Comparison of ENCODE assay signal across 1 cellular context in the genomic region with DNA sequence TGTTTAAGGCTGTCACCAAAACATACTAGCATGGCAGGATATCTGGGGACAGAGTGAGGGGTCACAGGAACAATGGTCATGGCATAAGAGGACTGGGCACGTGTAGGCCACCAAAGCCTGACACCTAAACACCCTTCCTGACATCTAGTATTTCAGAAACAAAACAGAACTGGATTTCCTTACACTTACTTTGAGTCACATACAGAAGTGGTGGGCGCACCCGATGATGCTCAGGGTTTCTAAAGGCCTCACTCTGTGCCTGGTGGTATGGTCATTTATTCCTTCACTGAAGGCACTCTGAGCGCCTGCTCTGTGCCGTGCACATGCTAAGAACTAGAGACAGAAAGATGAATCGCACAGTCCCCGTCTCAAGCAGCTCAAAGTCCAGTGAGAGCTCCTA.
TF ChIP-seq lines count a peak whose summit lies in the region.

No MANE protein-coding gene starts in this region.

TF ChIP-seq in K562, 482 proteins besides CTCF, POLR2A, EP300 and RAD21 (continued from another document):
- TF ChIP-seq, protein P1, sequence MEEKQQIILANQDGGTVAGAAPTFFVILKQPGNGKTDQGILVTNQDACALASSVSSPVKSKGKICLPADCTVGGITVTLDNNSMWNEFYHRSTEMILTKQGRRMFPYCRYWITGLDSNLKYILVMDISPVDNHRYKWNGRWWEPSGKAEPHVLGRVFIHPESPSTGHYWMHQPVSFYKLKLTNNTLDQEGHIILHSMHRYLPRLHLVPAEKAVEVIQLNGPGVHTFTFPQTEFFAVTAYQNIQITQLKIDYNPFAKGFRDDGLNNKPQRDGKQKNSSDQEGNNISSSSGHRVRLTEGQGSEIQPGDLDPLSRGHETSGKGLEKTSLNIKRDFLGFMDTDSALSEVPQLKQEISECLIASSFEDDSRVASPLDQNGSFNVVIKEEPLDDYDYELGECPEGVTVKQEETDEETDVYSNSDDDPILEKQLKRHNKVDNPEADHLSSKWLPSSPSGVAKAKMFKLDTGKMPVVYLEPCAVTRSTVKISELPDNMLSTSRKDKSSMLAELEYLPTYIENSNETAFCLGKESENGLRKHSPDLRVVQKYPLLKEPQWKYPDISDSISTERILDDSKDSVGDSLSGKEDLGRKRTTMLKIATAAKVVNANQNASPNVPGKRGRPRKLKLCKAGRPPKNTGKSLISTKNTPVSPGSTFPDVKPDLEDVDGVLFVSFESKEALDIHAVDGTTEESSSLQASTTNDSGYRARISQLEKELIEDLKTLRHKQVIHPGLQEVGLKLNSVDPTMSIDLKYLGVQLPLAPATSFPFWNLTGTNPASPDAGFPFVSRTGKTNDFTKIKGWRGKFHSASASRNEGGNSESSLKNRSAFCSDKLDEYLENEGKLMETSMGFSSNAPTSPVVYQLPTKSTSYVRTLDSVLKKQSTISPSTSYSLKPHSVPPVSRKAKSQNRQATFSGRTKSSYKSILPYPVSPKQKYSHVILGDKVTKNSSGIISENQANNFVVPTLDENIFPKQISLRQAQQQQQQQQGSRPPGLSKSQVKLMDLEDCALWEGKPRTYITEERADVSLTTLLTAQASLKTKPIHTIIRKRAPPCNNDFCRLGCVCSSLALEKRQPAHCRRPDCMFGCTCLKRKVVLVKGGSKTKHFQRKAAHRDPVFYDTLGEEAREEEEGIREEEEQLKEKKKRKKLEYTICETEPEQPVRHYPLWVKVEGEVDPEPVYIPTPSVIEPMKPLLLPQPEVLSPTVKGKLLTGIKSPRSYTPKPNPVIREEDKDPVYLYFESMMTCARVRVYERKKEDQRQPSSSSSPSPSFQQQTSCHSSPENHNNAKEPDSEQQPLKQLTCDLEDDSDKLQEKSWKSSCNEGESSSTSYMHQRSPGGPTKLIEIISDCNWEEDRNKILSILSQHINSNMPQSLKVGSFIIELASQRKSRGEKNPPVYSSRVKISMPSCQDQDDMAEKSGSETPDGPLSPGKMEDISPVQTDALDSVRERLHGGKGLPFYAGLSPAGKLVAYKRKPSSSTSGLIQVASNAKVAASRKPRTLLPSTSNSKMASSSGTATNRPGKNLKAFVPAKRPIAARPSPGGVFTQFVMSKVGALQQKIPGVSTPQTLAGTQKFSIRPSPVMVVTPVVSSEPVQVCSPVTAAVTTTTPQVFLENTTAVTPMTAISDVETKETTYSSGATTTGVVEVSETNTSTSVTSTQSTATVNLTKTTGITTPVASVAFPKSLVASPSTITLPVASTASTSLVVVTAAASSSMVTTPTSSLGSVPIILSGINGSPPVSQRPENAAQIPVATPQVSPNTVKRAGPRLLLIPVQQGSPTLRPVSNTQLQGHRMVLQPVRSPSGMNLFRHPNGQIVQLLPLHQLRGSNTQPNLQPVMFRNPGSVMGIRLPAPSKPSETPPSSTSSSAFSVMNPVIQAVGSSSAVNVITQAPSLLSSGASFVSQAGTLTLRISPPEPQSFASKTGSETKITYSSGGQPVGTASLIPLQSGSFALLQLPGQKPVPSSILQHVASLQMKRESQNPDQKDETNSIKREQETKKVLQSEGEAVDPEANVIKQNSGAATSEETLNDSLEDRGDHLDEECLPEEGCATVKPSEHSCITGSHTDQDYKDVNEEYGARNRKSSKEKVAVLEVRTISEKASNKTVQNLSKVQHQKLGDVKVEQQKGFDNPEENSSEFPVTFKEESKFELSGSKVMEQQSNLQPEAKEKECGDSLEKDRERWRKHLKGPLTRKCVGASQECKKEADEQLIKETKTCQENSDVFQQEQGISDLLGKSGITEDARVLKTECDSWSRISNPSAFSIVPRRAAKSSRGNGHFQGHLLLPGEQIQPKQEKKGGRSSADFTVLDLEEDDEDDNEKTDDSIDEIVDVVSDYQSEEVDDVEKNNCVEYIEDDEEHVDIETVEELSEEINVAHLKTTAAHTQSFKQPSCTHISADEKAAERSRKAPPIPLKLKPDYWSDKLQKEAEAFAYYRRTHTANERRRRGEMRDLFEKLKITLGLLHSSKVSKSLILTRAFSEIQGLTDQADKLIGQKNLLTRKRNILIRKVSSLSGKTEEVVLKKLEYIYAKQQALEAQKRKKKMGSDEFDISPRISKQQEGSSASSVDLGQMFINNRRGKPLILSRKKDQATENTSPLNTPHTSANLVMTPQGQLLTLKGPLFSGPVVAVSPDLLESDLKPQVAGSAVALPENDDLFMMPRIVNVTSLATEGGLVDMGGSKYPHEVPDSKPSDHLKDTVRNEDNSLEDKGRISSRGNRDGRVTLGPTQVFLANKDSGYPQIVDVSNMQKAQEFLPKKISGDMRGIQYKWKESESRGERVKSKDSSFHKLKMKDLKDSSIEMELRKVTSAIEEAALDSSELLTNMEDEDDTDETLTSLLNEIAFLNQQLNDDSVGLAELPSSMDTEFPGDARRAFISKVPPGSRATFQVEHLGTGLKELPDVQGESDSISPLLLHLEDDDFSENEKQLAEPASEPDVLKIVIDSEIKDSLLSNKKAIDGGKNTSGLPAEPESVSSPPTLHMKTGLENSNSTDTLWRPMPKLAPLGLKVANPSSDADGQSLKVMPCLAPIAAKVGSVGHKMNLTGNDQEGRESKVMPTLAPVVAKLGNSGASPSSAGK (IDR thresholded peaks at IDR 0.05) = 0 out of 2 replicates have a peak, but pooled peaks have one; percentile 11
- TF ChIP-seq, protein P2, sequence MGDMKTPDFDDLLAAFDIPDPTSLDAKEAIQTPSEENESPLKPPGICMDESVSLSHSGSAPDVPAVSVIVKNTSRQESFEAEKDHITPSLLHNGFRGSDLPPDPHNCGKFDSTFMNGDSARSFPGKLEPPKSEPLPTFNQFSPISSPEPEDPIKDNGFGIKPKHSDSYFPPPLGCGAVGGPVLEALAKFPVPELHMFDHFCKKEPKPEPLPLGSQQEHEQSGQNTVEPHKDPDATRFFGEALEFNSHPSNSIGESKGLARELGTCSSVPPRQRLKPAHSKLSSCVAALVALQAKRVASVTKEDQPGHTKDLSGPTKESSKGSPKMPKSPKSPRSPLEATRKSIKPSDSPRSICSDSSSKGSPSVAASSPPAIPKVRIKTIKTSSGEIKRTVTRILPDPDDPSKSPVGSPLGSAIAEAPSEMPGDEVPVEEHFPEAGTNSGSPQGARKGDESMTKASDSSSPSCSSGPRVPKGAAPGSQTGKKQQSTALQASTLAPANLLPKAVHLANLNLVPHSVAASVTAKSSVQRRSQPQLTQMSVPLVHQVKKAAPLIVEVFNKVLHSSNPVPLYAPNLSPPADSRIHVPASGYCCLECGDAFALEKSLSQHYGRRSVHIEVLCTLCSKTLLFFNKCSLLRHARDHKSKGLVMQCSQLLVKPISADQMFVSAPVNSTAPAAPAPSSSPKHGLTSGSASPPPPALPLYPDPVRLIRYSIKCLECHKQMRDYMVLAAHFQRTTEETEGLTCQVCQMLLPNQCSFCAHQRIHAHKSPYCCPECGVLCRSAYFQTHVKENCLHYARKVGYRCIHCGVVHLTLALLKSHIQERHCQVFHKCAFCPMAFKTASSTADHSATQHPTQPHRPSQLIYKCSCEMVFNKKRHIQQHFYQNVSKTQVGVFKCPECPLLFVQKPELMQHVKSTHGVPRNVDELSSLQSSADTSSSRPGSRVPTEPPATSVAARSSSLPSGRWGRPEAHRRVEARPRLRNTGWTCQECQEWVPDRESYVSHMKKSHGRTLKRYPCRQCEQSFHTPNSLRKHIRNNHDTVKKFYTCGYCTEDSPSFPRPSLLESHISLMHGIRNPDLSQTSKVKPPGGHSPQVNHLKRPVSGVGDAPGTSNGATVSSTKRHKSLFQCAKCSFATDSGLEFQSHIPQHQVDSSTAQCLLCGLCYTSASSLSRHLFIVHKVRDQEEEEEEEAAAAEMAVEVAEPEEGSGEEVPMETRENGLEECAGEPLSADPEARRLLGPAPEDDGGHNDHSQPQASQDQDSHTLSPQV (IDR thresholded peaks at IDR 0.05) = peak; percentile 74
- TF ChIP-seq L3MBTL2 (IDR thresholded peaks at IDR 0.05) = 0 out of 2 replicates have a peak, but pooled peaks have one; percentile 22
- TF ChIP-seq, protein P3, sequence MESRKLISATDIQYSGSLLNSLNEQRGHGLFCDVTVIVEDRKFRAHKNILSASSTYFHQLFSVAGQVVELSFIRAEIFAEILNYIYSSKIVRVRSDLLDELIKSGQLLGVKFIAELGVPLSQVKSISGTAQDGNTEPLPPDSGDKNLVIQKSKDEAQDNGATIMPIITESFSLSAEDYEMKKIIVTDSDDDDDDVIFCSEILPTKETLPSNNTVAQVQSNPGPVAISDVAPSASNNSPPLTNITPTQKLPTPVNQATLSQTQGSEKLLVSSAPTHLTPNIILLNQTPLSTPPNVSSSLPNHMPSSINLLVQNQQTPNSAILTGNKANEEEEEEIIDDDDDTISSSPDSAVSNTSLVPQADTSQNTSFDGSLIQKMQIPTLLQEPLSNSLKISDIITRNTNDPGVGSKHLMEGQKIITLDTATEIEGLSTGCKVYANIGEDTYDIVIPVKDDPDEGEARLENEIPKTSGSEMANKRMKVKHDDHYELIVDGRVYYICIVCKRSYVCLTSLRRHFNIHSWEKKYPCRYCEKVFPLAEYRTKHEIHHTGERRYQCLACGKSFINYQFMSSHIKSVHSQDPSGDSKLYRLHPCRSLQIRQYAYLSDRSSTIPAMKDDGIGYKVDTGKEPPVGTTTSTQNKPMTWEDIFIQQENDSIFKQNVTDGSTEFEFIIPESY (CRISPR knock-in tag; IDR thresholded peaks at IDR 0.05) = no peak
